Comparison of ENCODE assay signal across 16 cellular contexts in genomic region chr20:13419445-13419844, GRCh38.
A peak's percentile ranks its signal among the peaks of the same experiment; 100 is the strongest.
DNase-seq lines count a peak whose midpoint lies in the region; ATAC-seq and TF ChIP-seq lines count a peak whose summit lies in the region.
"Had no signal": no experiment of that assay in that cellular context is flagged by ENCODE, and none has a peak within 500 bp of the region (broad histone marks: within the 10 kb centered on the region; RNA-seq: fewer than 3 reads in every experiment).

No MANE protein-coding gene starts in this region.

- in situ Hi-C loops in transverse colon (cut with MboI; ENCODE audit: low pct_ligation_motif_present in 1 of 4, low pct_unique_long_range_greater_than_20kb in 1 of 4, low sequenced_read_pairs in 3 of 4) (no loop called here), KBM-7 (cut with MboI; ENCODE audit: low pct_unique_long_range_greater_than_20kb, low sequenced_read_pairs) (loop anchor here (25.0 kb wide), 1 partner anchor 93 kb away; no protein-coding TSS in a partner anchor)

- no peak for TF ChIP-seq CTCF in cardiac muscle cell (IDR thresholded peaks at IDR 0.05; ENCODE audit: low read depth, low read length)
- TF ChIP-seq CTCF in right atrium auricular region (IDR thresholded peaks at IDR 0.05), result no peak
- no peak for TF ChIP-seq CTCF in fibroblast of villous mesenchyme (IDR thresholded peaks at IDR 0.05; ENCODE audit: insufficient read depth, low read depth, low read length)
- TF ChIP-seq CTCF in lower lobe of right lung (IDR thresholded peaks at IDR 0.05), result no peak
- TF ChIP-seq CTCF in transverse colon (IDR thresholded peaks at IDR 0.05), result no peak

- peak; percentile 35 to 43 for ATAC-seq in lower lobe of right lung
- ATAC-seq: CD8-positive, alpha-beta T cell; GM12878 had no signal

- H3K27me3 ChIP-seq in cardiac muscle cell, result no peaks in the 10 kb centered on the region
- no peaks in the 10 kb centered on the region for H3K27me3 ChIP-seq in right atrium auricular region
- H3K27me3 ChIP-seq in lower lobe of right lung (ENCODE audit: low read depth), result no peaks in the 10 kb centered on the region
- no peaks in the 10 kb centered on the region for H3K27me3 ChIP-seq in transverse colon
- H3K27me3 ChIP-seq: BLaER1 treated with 17β-estradiol and CSF1 and Interleukin-3, amounts not matched to agents 10 nM and 100 nM had no signal

- H3K4me1 ChIP-seq in cardiac muscle cell (ENCODE audit: low read depth), result no peaks in the 10 kb centered on the region
- no peaks in the 10 kb centered on the region for H3K4me1 ChIP-seq in right atrium auricular region
- H3K4me1 ChIP-seq in lower lobe of right lung, result no peaks in the 10 kb centered on the region
- peaks cover 0 to 19% (median 4%) of the 10 kb centered on the region in 4 donors for H3K4me1 ChIP-seq in transverse colon

- no peak for TF ChIP-seq EP300 in transverse colon (IDR thresholded peaks at IDR 0.05; ENCODE audit: low read depth)

- WGBS in transverse colon (ENCODE audit: low coverage in 1 of 2), 2 donors, result 90 to 97% methylated on average over 1 to 2 of the region's 2 CpGs

- intact Hi-C loops in lower lobe of right lung (cut with DNase I), result no loop called here
- intact Hi-C loops in transverse colon (cut with DNase I; ENCODE audit: low total_unique reads), result no loop called here

- H3K27ac ChIP-seq in cardiac muscle cell (peak overlapping the region; percentile 33), right atrium auricular region (no peak overlapping the region), lower lobe of right lung (no peak overlapping the region), transverse colon (no peak overlapping the region)
- H3K27ac ChIP-seq: BLaER1 treated with 17β-estradiol and CSF1 and Interleukin-3, amounts not matched to agents 10 nM and 100 nM; GM23248 had no signal

- H3K9me3 ChIP-seq in cardiac muscle cell (ENCODE audit: low read depth) (no peaks in the 10 kb centered on the region), right atrium auricular region (no peaks in the 10 kb centered on the region), lower lobe of right lung (no peaks in the 10 kb centered on the region), transverse colon (no peaks in the 10 kb centered on the region)
- H3K9me3 ChIP-seq: BLaER1 treated with 17β-estradiol and CSF1 and Interleukin-3, amounts not matched to agents 10 nM and 100 nM; HAP-1 had no signal

- DNase-seq in cardiac muscle cell (ENCODE audit: low read depth in 1 of 2, low spot score in 1 of 2) (no peak), right atrium auricular region (ENCODE audit: low spot score) (no peak), fibroblast of villous mesenchyme (ENCODE audit: low read depth) (peak; percentile 48), lower lobe of right lung (no peak), transverse colon (no peak), AML-193 (lab: John Stamatoyannopoulos, UW) (no peak), KBM-7 (no peak)
- DNase-seq: 8988T; Calu3; CD8-positive, alpha-beta T cell; DMS79 treated with DMSO at 0.1 percent for 48 hours; EL; GM23248 had no signal

- no peak for TF ChIP-seq POLR2A in transverse colon (IDR thresholded peaks at IDR 0.05)

- H3K4me3 ChIP-seq in cardiac muscle cell (no peak overlapping the region), right atrium auricular region (no peak overlapping the region), fibroblast of villous mesenchyme (ENCODE audit: low read depth, low read length) (no peak overlapping the region), lower lobe of right lung (no peak overlapping the region), transverse colon (no peak overlapping the region)
- H3K4me3 ChIP-seq: BLaER1 treated with 17β-estradiol and CSF1 and Interleukin-3, amounts not matched to agents 10 nM and 100 nM; GM12878; GM23248; HAP-1 had no signal

- H3K36me3 ChIP-seq in cardiac muscle cell (no peaks in the 10 kb centered on the region), right atrium auricular region (peaks cover 7% of the 10 kb centered on the region), lower lobe of right lung (peaks cover 5% of the 10 kb centered on the region), transverse colon (no peaks in the 10 kb centered on the region)
- H3K36me3 ChIP-seq: HAP-1 had no signal
